In the genomic region with DNA sequence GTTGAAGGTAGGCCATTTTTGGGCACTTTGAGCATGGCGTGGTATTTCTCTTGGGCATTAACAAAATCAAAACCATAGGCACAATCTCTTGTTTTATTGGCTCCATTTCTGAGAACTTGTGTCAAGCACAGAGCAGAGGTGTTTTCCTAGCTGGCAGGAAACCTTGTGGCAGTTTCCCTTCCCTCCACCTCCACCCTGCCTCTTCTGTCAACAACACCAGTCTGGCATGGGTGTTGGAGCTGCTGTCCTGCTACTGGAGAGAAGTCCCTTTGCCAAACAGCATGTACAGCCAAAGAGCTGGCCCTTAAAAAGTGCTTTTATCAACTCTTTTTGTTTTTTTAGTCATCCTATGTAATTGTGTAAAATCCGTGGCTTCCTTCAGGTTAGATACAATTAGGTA, we compare ENCODE assay signal across 18 cellular contexts. TPM values are rescaled to one million over a fixed set of nuclear protein-coding genes. Genes with fewer than 3 reads are reported as not detected.
DNase-seq lines count a peak whose midpoint lies in the region; ATAC-seq and TF ChIP-seq lines count a peak whose summit lies in the region.
"Had no signal": no experiment of that assay in that cellular context is flagged by ENCODE, and none has a peak within 500 bp of the region (broad histone marks: within the 10 kb centered on the region; RNA-seq: fewer than 3 reads in every experiment).

No MANE protein-coding gene starts in this region.

- CTCF ChIA-PET in activated naive CD4-positive, alpha-beta T cell treated with anti-CD3 and anti-CD28 coated beads, Interleukin-2, amount 10 ng/mL, durations not matched to agents 7 days and 5 days (lab: Charles Lee), result interaction anchor here (1.2 kb wide), 1 partner anchor 96 kb away, joined by 3 read pairs; no protein-coding TSS in a partner anchor

- H3K4me1 Mint-ChIP-seq in activated naive CD4-positive, alpha-beta T cell treated with anti-CD3 and anti-CD28 coated beads, Interleukin-2, amount 10 ng/mL, durations not matched to agents 7 days and 5 days, result peaks cover 72% of the 10 kb centered on the region
- H3K4me1 Mint-ChIP-seq in T-helper 17 cell (peaks cover 40% of the 10 kb centered on the region), nephron progenitor cell (no peaks in the 10 kb centered on the region)
- H3K4me1 Mint-ChIP-seq in effector memory CD8-positive, alpha-beta T cell (ENCODE audit: low read depth in 2 of 2), result peaks cover 28 to 37% of the 10 kb centered on the region in 2 donors
- peaks cover 51% of the 10 kb centered on the region for H3K4me1 Mint-ChIP-seq in stimulated activated effector memory CD8-positive, alpha-beta T cell treated with anti-CD3 and anti-CD28 coated beads, Interleukin-12 subunit alpha, Interleukin-12 subunit beta, amount 100 ng/mL, for 72 hours

- WGBS in gastroesophageal sphincter (ENCODE audit: low coverage in 1 of 2), 2 donors, result 82 to 85% methylated on average over 1 to 2 of the region's 2 CpGs

- TF ChIP-seq POLR2A in gastroesophageal sphincter (IDR thresholded peaks at IDR 0.05), result no peak

- DNase-seq in activated naive CD4-positive, alpha-beta T cell treated with anti-CD3 and anti-CD28 coated beads, Interleukin-2, amount 10 ng/mL, durations not matched to agents 7 days and 5 days, result no peak
- DNase-seq in activated naive CD4-positive, alpha-beta T cell treated with Interleukin-2 at 50 U/mL for 16 hours, result no peak
- DNase-seq in T-helper 17 cell (no peak), NCI-H2196 treated with DMSO at 0.1 percent for 48 hours (lab: John Stamatoyannopoulos, UW; ENCODE audit: unreplicated experiment) (no peak), nephron progenitor cell (no peak)
- no peak for DNase-seq in effector memory CD8-positive, alpha-beta T cell
- no peak for DNase-seq in stimulated activated effector memory CD8-positive, alpha-beta T cell treated with anti-CD3 and anti-CD28 coated beads, Interleukin-12 subunit alpha, Interleukin-12 subunit beta, amount 100 ng/mL, for 72 hours (ENCODE audit: low spot score in 2 of 2)
- DNase-seq: activated CD4-positive, alpha-beta T cell treated with anti-CD3 and anti-CD28 coated beads for 48 hours; colonic mucosa; MV-4-11; NCI-H2081; NCI-H510A; nucleus accumbens; SIG-M5; sigmoid colon; stimulated activated CD4-positive, alpha-beta T cell treated with anti-CD3 and anti-CD28 coated beads, Interleukin-2, amount 100 ng/mL, for 24 hours; T-helper 9 cell had no signal

- H3K9me3 ChIP-seq in T-helper 17 cell (ENCODE audit: control insufficient read depth, low read length, poor library complexity, severe bottlenecking) (no peaks in the 10 kb centered on the region), gastroesophageal sphincter (no peaks in the 10 kb centered on the region)
- H3K9me3 ChIP-seq: colonic mucosa, sigmoid colon had no signal

- no peak overlapping the region for H3K4me3 ChIP-seq in gastroesophageal sphincter
- H3K4me3 ChIP-seq: colonic mucosa, sigmoid colon had no signal

- H3K27me3 Mint-ChIP-seq in activated naive CD4-positive, alpha-beta T cell treated with anti-CD3 and anti-CD28 coated beads, Interleukin-2, amount 10 ng/mL, durations not matched to agents 7 days and 5 days, result no peaks in the 10 kb centered on the region
- H3K27me3 Mint-ChIP-seq in T-helper 17 cell, result no peaks in the 10 kb centered on the region
- H3K27me3 Mint-ChIP-seq in effector memory CD8-positive, alpha-beta T cell, result no peaks in the 10 kb centered on the region
- no peaks in the 10 kb centered on the region for H3K27me3 Mint-ChIP-seq in nephron progenitor cell (ENCODE audit: low read depth, poor library complexity)

- peak overlapping the region; percentile 84 for H3K27ac Mint-ChIP-seq in activated naive CD4-positive, alpha-beta T cell treated with anti-CD3 and anti-CD28 coated beads, Interleukin-2, amount 10 ng/mL, durations not matched to agents 7 days and 5 days
- H3K27ac Mint-ChIP-seq in T-helper 17 cell, result peak overlapping the region; percentile 89
- peak overlapping the region; percentile 70 to 86 for H3K27ac Mint-ChIP-seq in effector memory CD8-positive, alpha-beta T cell
- H3K27ac Mint-ChIP-seq in stimulated activated effector memory CD8-positive, alpha-beta T cell treated with anti-CD3 and anti-CD28 coated beads, Interleukin-12 subunit alpha, Interleukin-12 subunit beta, amount 100 ng/mL, for 72 hours, result no peak overlapping the region
- no peak overlapping the region for H3K27ac Mint-ChIP-seq in nephron progenitor cell

- TF ChIP-seq CTCF in nephron progenitor cell (IDR thresholded peaks at IDR 0.05) (no peak), gastroesophageal sphincter (IDR thresholded peaks at IDR 0.05) (no peak)

- H3K4me1 ChIP-seq in gastroesophageal sphincter, result peaks cover 0 to 8% (median 0%) of the 10 kb centered on the region in 3 donors
- H3K4me1 ChIP-seq: sigmoid colon had no signal

- no peak overlapping the region for H3K27ac ChIP-seq in gastroesophageal sphincter
- H3K27ac ChIP-seq: colonic mucosa, sigmoid colon had no signal

- peaks cover 24 to 100% of the 10 kb centered on the region in 2 donors for H3K36me3 ChIP-seq in gastroesophageal sphincter

- no peaks in the 10 kb centered on the region for H3K9me3 Mint-ChIP-seq in activated naive CD4-positive, alpha-beta T cell treated with anti-CD3 and anti-CD28 coated beads, Interleukin-2, amount 10 ng/mL, durations not matched to agents 7 days and 5 days
- no peaks in the 10 kb centered on the region for H3K9me3 Mint-ChIP-seq in effector memory CD8-positive, alpha-beta T cell
- H3K9me3 Mint-ChIP-seq in stimulated activated effector memory CD8-positive, alpha-beta T cell treated with anti-CD3 and anti-CD28 coated beads, Interleukin-12 subunit alpha, Interleukin-12 subunit beta, amount 100 ng/mL, for 72 hours, result no peaks in the 10 kb centered on the region
- no peaks in the 10 kb centered on the region for H3K9me3 Mint-ChIP-seq in nephron progenitor cell

- ATAC-seq in T-helper 17 cell (peak; percentile 16), gastroesophageal sphincter (no peak)
- ATAC-seq in effector memory CD8-positive, alpha-beta T cell (replicated peaks), result no peak
- no peak for ATAC-seq in stimulated activated effector memory CD8-positive, alpha-beta T cell treated with anti-CD3 and anti-CD28 coated beads, Interleukin-12 subunit alpha, Interleukin-12 subunit beta, amount 100 ng/mL, for 72 hours

- H3K36me3 Mint-ChIP-seq in activated naive CD4-positive, alpha-beta T cell treated with anti-CD3 and anti-CD28 coated beads, Interleukin-2, amount 10 ng/mL, durations not matched to agents 7 days and 5 days, result peaks cover 88% of the 10 kb centered on the region
- H3K36me3 Mint-ChIP-seq in T-helper 17 cell (ENCODE audit: low read depth) (peaks cover 12% of the 10 kb centered on the region), nephron progenitor cell (ENCODE audit: low read depth) (peaks cover 78% of the 10 kb centered on the region)
- H3K36me3 Mint-ChIP-seq in effector memory CD8-positive, alpha-beta T cell (ENCODE audit: insufficient read depth), result peaks cover 95% of the 10 kb centered on the region
- peaks cover 100% of the 10 kb centered on the region for H3K36me3 Mint-ChIP-seq in stimulated activated effector memory CD8-positive, alpha-beta T cell treated with anti-CD3 and anti-CD28 coated beads, Interleukin-12 subunit alpha, Interleukin-12 subunit beta, amount 100 ng/mL, for 72 hours

- H3K4me3 Mint-ChIP-seq in activated naive CD4-positive, alpha-beta T cell treated with anti-CD3 and anti-CD28 coated beads, Interleukin-2, amount 10 ng/mL, durations not matched to agents 7 days and 5 days, result no peak overlapping the region
- H3K4me3 Mint-ChIP-seq in T-helper 17 cell (peak overlapping the region; percentile 65), nephron progenitor cell (no peak overlapping the region)
- H3K4me3 Mint-ChIP-seq in effector memory CD8-positive, alpha-beta T cell, result no peak overlapping the region
- peak overlapping the region; percentile 2 for H3K4me3 Mint-ChIP-seq in stimulated activated effector memory CD8-positive, alpha-beta T cell treated with anti-CD3 and anti-CD28 coated beads, Interleukin-12 subunit alpha, Interleukin-12 subunit beta, amount 100 ng/mL, for 72 hours

- no peaks in the 10 kb centered on the region for H3K27me3 ChIP-seq in gastroesophageal sphincter
- H3K27me3 ChIP-seq: colonic mucosa, sigmoid colon had no signal

- TF ChIP-seq EP300 in gastroesophageal sphincter (IDR thresholded peaks at IDR 0.05), result no peak

RNA-seq across cellular contexts. Expression of gene ATP1A1, which starts 16.0 kb away (rescaled TPM):
- total RNA-seq in T-helper 17 cell (100 to 1,000 TPM; 259 to 313 TPM), gastroesophageal sphincter (100 to 1,000 TPM in 3 of 4 donors, 10 to 100 TPM in 1; 90.9 to 208 (median 174) TPM)

Comparison
In these comparisons a context has a peak if more than half of its experiments do, and no peak if none do; other contexts are left out.
1. H3K27ac Mint-ChIP-seq: peak in activated naive CD4-positive, alpha-beta T cell treated with anti-CD3 and anti-CD28 coated beads, Interleukin-2, amount 10 ng/mL, durations not matched to agents 7 days and 5 days (single experiment), T-helper 17 cell (single experiment) and effector memory CD8-positive, alpha-beta T cell (2 of 2); none in stimulated activated effector memory CD8-positive, alpha-beta T cell treated with anti-CD3 and anti-CD28 coated beads, Interleukin-12 subunit alpha, Interleukin-12 subunit beta, amount 100 ng/mL, for 72 hours (single experiment) and nephron progenitor cell (single experiment).
2. H3K4me3 Mint-ChIP-seq: peak in T-helper 17 cell (single experiment) and stimulated activated effector memory CD8-positive, alpha-beta T cell treated with anti-CD3 and anti-CD28 coated beads, Interleukin-12 subunit alpha, Interleukin-12 subunit beta, amount 100 ng/mL, for 72 hours (single experiment); none in activated naive CD4-positive, alpha-beta T cell treated with anti-CD3 and anti-CD28 coated beads, Interleukin-2, amount 10 ng/mL, durations not matched to agents 7 days and 5 days (single experiment), effector memory CD8-positive, alpha-beta T cell (0 of 2) and nephron progenitor cell (single experiment).